ENCODE assay signal across 1 cellular context in the genomic region with DNA sequence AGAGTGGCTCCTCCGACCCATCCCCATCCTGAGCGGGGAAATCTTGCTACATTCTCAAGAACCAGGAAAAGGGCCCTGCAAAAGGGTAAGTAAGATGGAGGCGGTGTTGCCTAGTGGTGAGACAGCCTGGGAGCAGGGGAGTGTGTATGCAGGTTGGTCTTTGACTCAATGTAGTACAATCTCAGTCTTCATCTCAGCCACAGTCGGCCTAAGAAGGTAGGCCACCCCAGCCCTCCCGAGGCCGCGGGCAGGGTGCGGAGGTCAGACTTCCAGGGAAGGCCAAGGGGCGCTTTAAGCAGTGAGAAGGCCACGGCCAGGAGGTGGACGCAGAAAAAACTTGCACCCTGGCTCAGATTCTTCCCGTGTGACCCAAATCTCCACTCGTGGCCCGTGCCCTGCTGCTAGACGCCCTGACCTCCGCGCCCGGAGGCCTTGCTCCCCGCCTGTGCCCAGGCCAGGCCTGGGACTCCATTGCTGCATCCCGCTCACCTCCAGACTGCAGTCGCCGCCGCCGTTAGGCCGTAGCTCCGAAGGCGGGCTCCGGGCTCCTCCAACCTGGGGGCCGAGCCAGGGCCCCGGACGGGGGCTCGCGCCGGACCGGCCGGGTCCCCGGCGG.
TF ChIP-seq lines count a peak whose summit lies in the region.

No MANE protein-coding gene starts in this region.

TF ChIP-seq in IMR-90, 13 proteins besides CTCF, POLR2A, EP300 and RAD21:
- TF ChIP-seq MAZ (IDR thresholded peaks at IDR 0.05; ENCODE audit: borderline replicate concordance, low read depth, low read length): no peak
- TF ChIP-seq, protein P1, sequence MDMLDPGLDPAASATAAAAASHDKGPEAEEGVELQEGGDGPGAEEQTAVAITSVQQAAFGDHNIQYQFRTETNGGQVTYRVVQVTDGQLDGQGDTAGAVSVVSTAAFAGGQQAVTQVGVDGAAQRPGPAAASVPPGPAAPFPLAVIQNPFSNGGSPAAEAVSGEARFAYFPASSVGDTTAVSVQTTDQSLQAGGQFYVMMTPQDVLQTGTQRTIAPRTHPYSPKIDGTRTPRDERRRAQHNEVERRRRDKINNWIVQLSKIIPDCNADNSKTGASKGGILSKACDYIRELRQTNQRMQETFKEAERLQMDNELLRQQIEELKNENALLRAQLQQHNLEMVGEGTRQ (IDR thresholded peaks at IDR 0.05; ENCODE audit: low read depth, low read length): no peak
- TF ChIP-seq, protein P2, sequence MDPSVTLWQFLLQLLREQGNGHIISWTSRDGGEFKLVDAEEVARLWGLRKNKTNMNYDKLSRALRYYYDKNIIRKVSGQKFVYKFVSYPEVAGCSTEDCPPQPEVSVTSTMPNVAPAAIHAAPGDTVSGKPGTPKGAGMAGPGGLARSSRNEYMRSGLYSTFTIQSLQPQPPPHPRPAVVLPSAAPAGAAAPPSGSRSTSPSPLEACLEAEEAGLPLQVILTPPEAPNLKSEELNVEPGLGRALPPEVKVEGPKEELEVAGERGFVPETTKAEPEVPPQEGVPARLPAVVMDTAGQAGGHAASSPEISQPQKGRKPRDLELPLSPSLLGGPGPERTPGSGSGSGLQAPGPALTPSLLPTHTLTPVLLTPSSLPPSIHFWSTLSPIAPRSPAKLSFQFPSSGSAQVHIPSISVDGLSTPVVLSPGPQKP (IDR thresholded peaks at IDR 0.05; ENCODE audit: borderline replicate concordance, low read depth, low read length): no peak
- no peak for TF ChIP-seq MXI1 (IDR thresholded peaks at IDR 0.05; ENCODE audit: borderline replicate concordance, low read depth, low read length)
- TF ChIP-seq SMC3 (IDR thresholded peaks at IDR 0.05; ENCODE audit: low read depth, low read length): no peak
- TF ChIP-seq NFE2L2 (IDR thresholded peaks at IDR 0.05; ENCODE audit: low read depth, low read length): no peak
- no peak for TF ChIP-seq MAFK (IDR thresholded peaks at IDR 0.05; ENCODE audit: low read depth, low read length)
- TF ChIP-seq BHLHE40 (IDR thresholded peaks at IDR 0.05; ENCODE audit: low read depth, low read length): no peak
- TF ChIP-seq RCOR1 (IDR thresholded peaks at IDR 0.05; ENCODE audit: insufficient replicate concordance, low read length): no peak
- TF ChIP-seq CHD1 (IDR thresholded peaks at IDR 0.05; ENCODE audit: low read depth, low read length): no peak
TF ChIP-seq in IMR-90: peak in this region for 0.
